Comparison of ENCODE assay signal across 1 cellular context in genomic region chr6:43667245-43668150, GRCh38.
A peak's percentile ranks its signal among the peaks of the same experiment; 100 is the strongest.
TF ChIP-seq lines count a peak whose summit lies in the region.

No MANE protein-coding gene starts in this region.

TF ChIP-seq in HepG2, 621 proteins besides CTCF, POLR2A, EP300 and RAD21 (continued from another document and continues in another):
- TF ChIP-seq RFXANK (CRISPR knock-in tag; IDR thresholded peaks at IDR 0.05) (no peak), HMGXB3 (CRISPR knock-in tag; IDR thresholded peaks at IDR 0.05; ENCODE audit: borderline replicate concordance) (no peak), KAT7 (CRISPR knock-in tag; IDR thresholded peaks at IDR 0.05; ENCODE audit: borderline replicate concordance) (0 out of 2 replicates have a peak, but pooled peaks have one; percentile 18), ADNP (CRISPR knock-in tag; IDR thresholded peaks at IDR 0.05) (no peak), RBM39 (IDR thresholded peaks at IDR 0.05; ENCODE audit: low read depth, low read length, poor library complexity, severe bottlenecking) (peak; percentile 33), SIN3B (IDR thresholded peaks at IDR 0.05; ENCODE audit: low read length) (no peak), GFI1 (CRISPR knock-in tag; IDR thresholded peaks at IDR 0.05; ENCODE audit: borderline replicate concordance) (peak; percentile 47; the same call in 1 of the 2 replicates), ZNF547 (CRISPR knock-in tag; IDR thresholded peaks at IDR 0.05) (peak; percentile 26; the same call in 1 of the 2 replicates), ESRRA (CRISPR knock-in tag; IDR thresholded peaks at IDR 0.05; ENCODE audit: low read depth) (peak; percentile 65; the same call in 1 of the 2 replicates), IKZF5 (CRISPR knock-in tag; IDR thresholded peaks at IDR 0.05) (peak; percentile 58; the same call in 1 of the 2 replicates), ZNF234 (CRISPR knock-in tag; conservative IDR thresholded peaks at IDR 0.05) (no peak), ZNF260 (CRISPR knock-in tag; IDR thresholded peaks at IDR 0.05; ENCODE audit: borderline replicate concordance, low read depth) (no peak), E2F1 (CRISPR knock-in tag; IDR thresholded peaks at IDR 0.05) (no peak), ZNF556 (CRISPR knock-in tag; IDR thresholded peaks at IDR 0.05; ENCODE audit: borderline replicate concordance) (peak; percentile 15; the same call in 1 of the 2 replicates), FOXJ3 (CRISPR knock-in tag; IDR thresholded peaks at IDR 0.05; ENCODE audit: borderline replicate concordance) (no peak), WIZ (CRISPR knock-in tag; IDR thresholded peaks at IDR 0.05) (no peak), ZNF510 (CRISPR knock-in tag; IDR thresholded peaks at IDR 0.05; ENCODE audit: low read depth) (0 out of 2 replicates have a peak, but pooled peaks have one; percentile 12), ZNF597 (CRISPR knock-in tag; IDR thresholded peaks at IDR 0.05) (no peak), ZBTB42 (CRISPR knock-in tag; IDR thresholded peaks at IDR 0.05) (no peak), TGIF2 (CRISPR knock-in tag; IDR thresholded peaks at IDR 0.05) (0 out of 2 replicates have a peak, but pooled peaks have one; percentile 24), RERE (CRISPR knock-in tag; IDR thresholded peaks at IDR 0.05; ENCODE audit: low read depth) (no peak), ZFP62 (CRISPR knock-in tag; IDR thresholded peaks at IDR 0.05) (no peak), SRSF1 (optimal IDR thresholded peaks at IDR 0.05; ENCODE audit: low read depth, low read length) (peak; percentile 30), SP5 (CRISPR knock-in tag; IDR thresholded peaks at IDR 0.05; ENCODE audit: borderline replicate concordance, low read depth) (0 out of 2 replicates have a peak, but pooled peaks have one; percentile 50), ZNF687 (CRISPR knock-in tag; IDR thresholded peaks at IDR 0.05) (peak; percentile 76), SIN3A (IDR thresholded peaks at IDR 0.05; ENCODE audit: borderline replicate concordance, low read depth, low read length) (0 out of 2 replicates have a peak, but pooled peaks have one; percentile 26), ZNF383 (CRISPR knock-in tag; IDR thresholded peaks at IDR 0.05; ENCODE audit: borderline replicate concordance) (no peak), JUN (CRISPR knock-in tag; IDR thresholded peaks at IDR 0.05) (no peak), ZNF10 (CRISPR knock-in tag; IDR thresholded peaks at IDR 0.05; ENCODE audit: borderline replicate concordance, low read depth) (no peak), PREB (CRISPR knock-in tag; IDR thresholded peaks at IDR 0.05) (no peak), ZNF281 (CRISPR knock-in tag; IDR thresholded peaks at IDR 0.05; ENCODE audit: borderline replicate concordance) (no peak; the same call in 1 of the 2 replicates)
